ENCODE assay signal across 16 cellular contexts in genomic region chr7:42085531-42085930, GRCh38.
DNase-seq lines count a peak whose midpoint lies in the region; ATAC-seq and TF ChIP-seq lines count a peak whose summit lies in the region.
"Had no signal": no experiment of that assay in that cellular context is flagged by ENCODE, and none has a peak within 500 bp of the region (broad histone marks: within the 10 kb centered on the region; RNA-seq: fewer than 3 reads in every experiment).

No MANE protein-coding gene starts in this region.

- no peak for TF ChIP-seq CTCF in nephron progenitor cell (IDR thresholded peaks at IDR 0.05)
- TF ChIP-seq CTCF in testis (IDR thresholded peaks at IDR 0.05) = no peak
- TF ChIP-seq CTCF in natural killer cell (IDR thresholded peaks at IDR 0.05) = no peak
- no peak for TF ChIP-seq CTCF in adrenal gland (IDR thresholded peaks at IDR 0.05)

- TF ChIP-seq POLR2A in testis (IDR thresholded peaks at IDR 0.05) = no peak
- TF ChIP-seq POLR2A in adrenal gland (IDR thresholded peaks at IDR 0.05) = no peak

- DNase-seq in amniotic epithelial cell (ENCODE audit: low read depth) = peak; percentile 85
- peak; percentile 63 for DNase-seq in left lobe of liver (ENCODE audit: low spot score)
- DNase-seq in nephron progenitor cell = no peak
- peak; percentile 23 for DNase-seq in testis
- no peak for DNase-seq in cardiac septum (ENCODE audit: low spot score)
- no peak for DNase-seq in natural killer cell
- DNase-seq in adrenal gland = no peak
- DNase-seq: ACHN; AML-193; Caco-2; CD4-positive, alpha-beta T cell; GM23248 had no signal

- H3K4me3 ChIP-seq in testis (no peak overlapping the region), adrenal gland (no peak overlapping the region)
- H3K4me3 ChIP-seq: GM23248, HAP-1 had no signal

- 60 to 85% methylated on average over 2 to 3 of the region's 3 CpGs for WGBS in testis, 2 donors
- WGBS in adrenal gland, 4 donors = 60 to 71% (median 65%) methylated on average over 3 of the region's 3 CpGs

- H3K4me1 ChIP-seq in testis (no peaks in the 10 kb centered on the region), adrenal gland (replicated peaks in 1 of 2) (no peaks in the 10 kb centered on the region)
- H3K4me1 ChIP-seq: Caco-2 had no signal

- intact Hi-C loops in testis (cut with DNase I; ENCODE audit: low total_unique reads) = no loop called here
- intact Hi-C loops in cardiac septum (cut with DNase I) = no loop called here
- intact Hi-C loops in natural killer cell (cut with micrococcal nuclease) = no loop called here
- intact Hi-C loops in adrenal gland (cut with DNase I) = no loop called here

- H3K9me3 ChIP-seq in testis = no peaks in the 10 kb centered on the region
- no peaks in the 10 kb centered on the region for H3K9me3 ChIP-seq in adrenal gland (replicated peaks in 1 of 3)
- H3K9me3 ChIP-seq: Caco-2, HAP-1 had no signal

- H3K36me3 Mint-ChIP-seq in nephron progenitor cell (ENCODE audit: low read depth) (peaks cover 77% of the 10 kb centered on the region), natural killer cell (no peaks in the 10 kb centered on the region)
- H3K36me3 Mint-ChIP-seq: IgD-negative memory B cell had no signal

- no peak overlapping the region for H3K27ac ChIP-seq in testis
- no peak overlapping the region for H3K27ac ChIP-seq in adrenal gland
- H3K27ac ChIP-seq: C4-2B, GM23248 had no signal

- ATAC-seq in left lobe of liver = peak; percentile 94
- ATAC-seq in HG03469 (IDR thresholded peaks at IDR 0.05; ENCODE audit: unreplicated experiment) = no peak
- ATAC-seq in natural killer cell = no peak

- H3K27me3 Mint-ChIP-seq in nephron progenitor cell (ENCODE audit: low read depth, poor library complexity) (no peaks in the 10 kb centered on the region), natural killer cell (ENCODE audit: low read depth in 2 of 2) (no peaks in the 10 kb centered on the region)

- H3K27me3 ChIP-seq in testis (no peaks in the 10 kb centered on the region), adrenal gland (no peaks in the 10 kb centered on the region)

- H3K36me3 ChIP-seq in testis (ENCODE audit: low read depth, missing control alignments) (no peaks in the 10 kb centered on the region), adrenal gland (replicated peaks in 1 of 2) (no peaks in the 10 kb centered on the region)
- H3K36me3 ChIP-seq: HAP-1 had no signal

- H3K4me1 Mint-ChIP-seq in nephron progenitor cell (peaks cover 71% of the 10 kb centered on the region), natural killer cell (peaks cover 7 to 14% of the 10 kb centered on the region in 2 donors)

- H3K4me3 Mint-ChIP-seq in nephron progenitor cell (no peak overlapping the region), natural killer cell (no peak overlapping the region)
- H3K4me3 Mint-ChIP-seq: CD4-positive, alpha-beta T cell; IgD-negative memory B cell had no signal

- peaks cover 5% of the 10 kb centered on the region for H3K9me3 Mint-ChIP-seq in nephron progenitor cell
- H3K9me3 Mint-ChIP-seq in natural killer cell = no peaks in the 10 kb centered on the region
- H3K9me3 Mint-ChIP-seq: CD4-positive, alpha-beta T cell had no signal

- H3K27ac Mint-ChIP-seq in nephron progenitor cell = peak overlapping the region; percentile 37
- no peak overlapping the region for H3K27ac Mint-ChIP-seq in natural killer cell
- H3K27ac Mint-ChIP-seq: CD4-positive, alpha-beta T cell had no signal

Comparison
In these comparisons a context has a peak if more than half of its experiments do, and no peak if none do; other contexts are left out.
1. DNase-seq: peak in amniotic epithelial cell (single experiment), left lobe of liver (single experiment) and testis (single experiment); none in nephron progenitor cell (single experiment), cardiac septum (single experiment), natural killer cell (single experiment) and adrenal gland (0 of 7).